Comparison of ENCODE assay signal across 2 cellular contexts in genomic region chr16:85254051-85254450, GRCh38.
TF ChIP-seq lines count a peak whose summit lies in the region.

No MANE protein-coding gene starts in this region.

TF ChIP-seq in IMR-90, 13 proteins besides CTCF, POLR2A, EP300 and RAD21:
- TF ChIP-seq CHD1 (IDR thresholded peaks at IDR 0.05; ENCODE audit: low read depth, low read length): no peak
- no peak for TF ChIP-seq BHLHE40 (IDR thresholded peaks at IDR 0.05; ENCODE audit: low read depth, low read length)
- no peak for TF ChIP-seq RCOR1 (IDR thresholded peaks at IDR 0.05; ENCODE audit: insufficient replicate concordance, low read length)
- no peak for TF ChIP-seq CEBPB (IDR thresholded peaks at IDR 0.05; ENCODE audit: low read depth, low read length)
- TF ChIP-seq ELK1 (IDR thresholded peaks at IDR 0.05; ENCODE audit: borderline replicate concordance, low read depth, low read length): no peak
- TF ChIP-seq MXI1 (IDR thresholded peaks at IDR 0.05; ENCODE audit: borderline replicate concordance, low read depth, low read length): no peak
- no peak for TF ChIP-seq RFX5 (IDR thresholded peaks at IDR 0.05; ENCODE audit: low read depth, low read length)
- TF ChIP-seq NFE2L2 (IDR thresholded peaks at IDR 0.05; ENCODE audit: low read depth, low read length): no peak
- TF ChIP-seq FOS (IDR thresholded peaks at IDR 0.05; ENCODE audit: low read depth, low read length): no peak

TF ChIP-seq in K562, 482 proteins besides CTCF, POLR2A, EP300 and RAD21:
- no peak for TF ChIP-seq ZNF76 (CRISPR knock-in tag; IDR thresholded peaks at IDR 0.05; ENCODE audit: borderline replicate concordance)
- TF ChIP-seq PHF21A (IDR thresholded peaks at IDR 0.05; ENCODE audit: borderline replicate concordance, low read depth): no peak
- no peak for TF ChIP-seq CCAR2 (IDR thresholded peaks at IDR 0.05; ENCODE audit: low read depth, low read length)
- TF ChIP-seq ZFP36 (IDR thresholded peaks at IDR 0.05; ENCODE audit: low read depth, low read length, partially characterized antibody): peak; percentile 86
- peak; percentile 29 to 58; a peak in 1 of 4 replicates for TF ChIP-seq KDM1A (IDR thresholded peaks at IDR 0.05)
- TF ChIP-seq ZNF232 (CRISPR knock-in tag; IDR thresholded peaks at IDR 0.05): no peak
- TF ChIP-seq CHD2 (IDR thresholded peaks at IDR 0.05; ENCODE audit: low read depth, low read length): no peak
- TF ChIP-seq CGGBP1 (CRISPR knock-in tag; IDR thresholded peaks at IDR 0.05): no peak
- TF ChIP-seq BCOR (IDR thresholded peaks at IDR 0.05): peak; percentile 88
- peak; percentile 66; the same call in 1 of the 2 replicates for TF ChIP-seq ZNF740 (CRISPR knock-in tag; IDR thresholded peaks at IDR 0.05)
- no peak for TF ChIP-seq ZNF740 (tag; IDR thresholded peaks at IDR 0.05)
- TF ChIP-seq ESRRB (CRISPR knock-in tag; IDR thresholded peaks at IDR 0.05; ENCODE audit: borderline replicate concordance): no peak
- no peak for TF ChIP-seq GTF3C2 (IDR thresholded peaks at IDR 0.05; ENCODE audit: borderline replicate concordance, extremely low read depth, insufficient read length)
- no peak for TF ChIP-seq PHTF2 (CRISPR knock-in tag; IDR thresholded peaks at IDR 0.05)
- TF ChIP-seq NR0B1 (IDR thresholded peaks at IDR 0.05; ENCODE audit: partially characterized antibody): no peak
- peak; percentile 77 for TF ChIP-seq RBM25 (IDR thresholded peaks at IDR 0.05; ENCODE audit: low read depth, low read length, severe bottlenecking)
